Comparison of ENCODE assay signal across 10 cellular contexts in genomic region chr17:596763-597644, GRCh38.
DNase-seq lines count a peak whose midpoint lies in the region; TF ChIP-seq lines count a peak whose summit lies in the region.
"Had no signal": no experiment of that assay in that cellular context is flagged by ENCODE, and none has a peak within 500 bp of the region (broad histone marks: within the 10 kb centered on the region; RNA-seq: fewer than 3 reads in every experiment).

No MANE protein-coding gene starts in this region.

- H3K4me1 Mint-ChIP-seq in nephron progenitor cell: peaks cover 4% of the 10 kb centered on the region
- H3K4me1 Mint-ChIP-seq: naive B cell had no signal

- peaks cover 2% of the 10 kb centered on the region for H3K27me3 Mint-ChIP-seq in nephron progenitor cell (ENCODE audit: low read depth, poor library complexity)
- H3K27me3 Mint-ChIP-seq: effector memory CD8-positive, alpha-beta T cell; naive B cell had no signal

- H3K9me3 Mint-ChIP-seq in nephron progenitor cell: peaks cover 46% of the 10 kb centered on the region
- H3K9me3 Mint-ChIP-seq: effector memory CD8-positive, alpha-beta T cell had no signal

- TF ChIP-seq CTCF in nephron progenitor cell (IDR thresholded peaks at IDR 0.05): no peak

- H3K36me3 Mint-ChIP-seq in nephron progenitor cell (ENCODE audit: low read depth): peaks cover 68% of the 10 kb centered on the region

- H3K4me3 Mint-ChIP-seq in nephron progenitor cell: no peak overlapping the region
- H3K4me3 Mint-ChIP-seq: effector memory CD8-positive, alpha-beta T cell had no signal

- peak; percentile 71 for DNase-seq in A172 (ENCODE audit: low spot score)
- DNase-seq in HK-2 (ENCODE audit: unreplicated experiment): peak; percentile 46
- peak; percentile 62 for DNase-seq in astrocyte of the hippocampus (ENCODE audit: low read depth, low spot score)
- DNase-seq in nephron progenitor cell: no peak
- DNase-seq in NCI-H2171 treated with DMSO at 0.1 percent for 48 hours (lab: John Stamatoyannopoulos, UW): no peak
- DNase-seq in NK-92 (lab: John Stamatoyannopoulos, UW; ENCODE audit: unreplicated experiment): no peak
- DNase-seq in HuH-7.5 (ENCODE audit: low spot score): no peak
- DNase-seq in midbrain (lab: John Stamatoyannopoulos, UW): no peak
- DNase-seq: effector memory CD8-positive, alpha-beta T cell; naive B cell had no signal

- peak overlapping the region; percentile 46 for H3K27ac Mint-ChIP-seq in nephron progenitor cell
- H3K27ac Mint-ChIP-seq: naive B cell had no signal

Comparison
In these comparisons a context has a peak if more than half of its experiments do, and no peak if none do; other contexts are left out.
1. DNase-seq: peak in A172 (single experiment), HK-2 (single experiment) and astrocyte of the hippocampus (single experiment); none in nephron progenitor cell (single experiment), NCI-H2171 treated with DMSO at 0.1 percent for 48 hours (single experiment), NK-92 (single experiment), HuH-7.5 (single experiment) and midbrain (single experiment).